In the genomic region with DNA sequence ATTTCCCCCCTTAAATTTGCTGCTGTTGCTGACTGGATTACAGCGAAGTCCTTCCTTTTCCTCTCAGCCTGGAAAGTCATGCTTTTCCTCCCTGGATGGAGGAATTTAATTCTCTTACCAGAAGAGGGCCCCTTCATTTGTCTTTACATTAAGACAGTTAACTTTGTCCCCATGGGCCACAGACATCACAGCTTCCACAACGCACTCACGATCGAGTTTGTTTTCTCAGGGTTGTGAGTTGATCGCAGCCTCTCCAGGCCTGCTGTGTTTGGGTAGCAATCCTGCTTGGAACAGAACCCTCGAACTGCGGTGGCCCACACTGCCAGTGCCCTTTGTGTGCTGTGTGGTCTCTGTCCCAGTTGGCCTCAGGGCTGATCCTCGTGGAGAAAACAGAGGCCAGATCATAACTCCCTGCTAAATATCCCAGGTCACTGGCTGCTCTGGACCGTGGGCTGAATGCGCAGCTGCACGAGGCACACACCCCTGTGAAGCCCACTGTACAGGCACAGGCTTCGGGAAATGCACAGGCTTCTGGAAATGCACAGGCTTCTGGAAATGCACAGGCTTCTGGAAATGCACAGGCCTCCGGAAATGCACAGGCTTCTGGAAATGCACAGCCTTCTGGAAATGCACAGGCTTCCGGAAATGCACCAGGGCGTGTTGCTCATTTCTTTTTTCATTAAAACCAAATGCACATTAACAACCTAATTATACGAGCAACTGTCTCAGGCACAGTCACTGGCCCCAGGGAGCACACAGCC, we compare ENCODE assay signal across 2 cellular contexts.
TF ChIP-seq lines count a peak whose summit lies in the region.

No MANE protein-coding gene starts in this region.

TF ChIP-seq in IMR-90, 13 proteins besides CTCF, POLR2A, EP300 and RAD21:
- no peak for TF ChIP-seq NFE2L2 (IDR thresholded peaks at IDR 0.05; ENCODE audit: low read depth, low read length)
- no peak for TF ChIP-seq RFX5 (IDR thresholded peaks at IDR 0.05; ENCODE audit: low read depth, low read length)

TF ChIP-seq in neural cell, 6 proteins besides CTCF, POLR2A, EP300 and RAD21:
- TF ChIP-seq EZH2 (IDR thresholded peaks at IDR 0.05; ENCODE audit: borderline replicate concordance, insufficient read depth, low read length, poor library complexity, severe bottlenecking) = no peak
- TF ChIP-seq SMC3 (conservative IDR thresholded peaks at IDR 0.05; ENCODE audit: poor library complexity) = peak; percentile 24
